ENCODE assay signal across 8 cellular contexts in genomic region chr2:240558229-240558885, GRCh38. TPM values are rescaled to one million over a fixed set of nuclear protein-coding genes. Genes with fewer than 3 reads are reported as not detected.
DNase-seq lines count a peak whose midpoint lies in the region; ATAC-seq, FAIRE-seq and TF ChIP-seq lines count a peak whose summit lies in the region.

No MANE protein-coding gene starts in this region.

- H3K27me3 Mint-ChIP-seq in astrocyte (ENCODE audit: low read depth, unreplicated experiment) = peaks cover 2% of the 10 kb centered on the region

- H3K27ac ChIP-seq in astrocyte (ENCODE audit: low read depth, low read length) = no peak overlapping the region
- no peak overlapping the region for H3K27ac ChIP-seq in lung (ENCODE audit: low read depth in 1 of 2, low read length in 1 of 2)
- H3K27ac ChIP-seq in vagina = no peak overlapping the region

- H3K27me3 ChIP-seq in astrocyte (ENCODE audit: insufficient read depth, low read length) (no peaks in the 10 kb centered on the region), lung (ENCODE audit: control insufficient read depth, insufficient read depth) (no peaks in the 10 kb centered on the region), vagina (no peaks in the 10 kb centered on the region)

- intact Hi-C loops in vagina (cut with DNase I) = no loop called here

- no peak overlapping the region for H3K9ac ChIP-seq in astrocyte (ENCODE audit: low read length)

- peak overlapping the region; percentile 48 for H3K4me3 ChIP-seq in astrocyte (ENCODE audit: insufficient read depth, low read depth, low read length)
- no peak overlapping the region for H3K4me3 ChIP-seq in lung
- H3K4me3 ChIP-seq in vagina = peak overlapping the region; percentile 55 to 56

- H3K79me2 ChIP-seq in astrocyte (ENCODE audit: insufficient read depth, low read length) = peaks cover 35% of the 10 kb centered on the region

- H3K4me3 Mint-ChIP-seq in astrocyte (ENCODE audit: unreplicated experiment) = peak overlapping the region; percentile 85

- peaks cover 23% of the 10 kb centered on the region for H4K20me1 ChIP-seq in astrocyte (ENCODE audit: insufficient read depth, low read length)

- no peak for TF ChIP-seq POLR2A in vagina (IDR thresholded peaks at IDR 0.05)

- FAIRE-seq in astrocyte (lab: Jason Lieb, UNC) = no peak

- peak overlapping the region; percentile 88 for H3K4me2 ChIP-seq in astrocyte (ENCODE audit: low read length)

- DNase-seq in stimulated activated CD4-positive, alpha-beta T cell treated with anti-CD3 and anti-CD28 coated beads, Interleukin-15, amount 100 ng/mL, for 24 hours = peak; percentile 9
- no peak for DNase-seq in stimulated activated CD4-positive, alpha-beta T cell treated with anti-CD3 and anti-CD28 coated beads, Interleukin-2, amount 100 ng/mL, for 48 hours
- DNase-seq in astrocyte (ENCODE audit: low read depth) (no peak), lung (ENCODE audit: low spot score) (peak; percentile 28), vagina (ENCODE audit: extremely low spot score in 2 of 2) (no peak), NCI-H1092 treated with DMSO at 0.1 percent for 48 hours (lab: John Stamatoyannopoulos, UW) (no peak), islet precursor cell (no peak)

- ATAC-seq in lung (ENCODE audit: insufficient read depth, low FRiP score) (no peak), GM18873 (IDR thresholded peaks at IDR 0.05; ENCODE audit: low FRiP score, unreplicated experiment) (no peak)

- H3K9me3 Mint-ChIP-seq in astrocyte (ENCODE audit: unreplicated experiment) = no peaks in the 10 kb centered on the region

- TF ChIP-seq CTCF in astrocyte (IDR thresholded peaks at IDR 0.05; ENCODE audit: insufficient read depth, low read depth, low read length) = no peak
- no peak for TF ChIP-seq CTCF in lung (IDR thresholded peaks at IDR 0.05; ENCODE audit: control extremely low read depth, extremely low read depth)
- TF ChIP-seq CTCF in vagina (IDR thresholded peaks at IDR 0.05) = no peak

- peak overlapping the region; percentile 53 for H3K27ac Mint-ChIP-seq in astrocyte (ENCODE audit: unreplicated experiment)

- peaks cover 36% of the 10 kb centered on the region for H3K4me1 ChIP-seq in astrocyte (ENCODE audit: insufficient read depth, low read length)
- H3K4me1 ChIP-seq in lung (ENCODE audit: control insufficient read depth in 2 of 2, insufficient read depth in 2 of 2, low read length in 2 of 2) = peaks cover 9 to 20% of the 10 kb centered on the region in 2 donors
- peaks cover 51% of the 10 kb centered on the region for H3K4me1 ChIP-seq in vagina

- H2AFZ ChIP-seq in astrocyte (ENCODE audit: low read depth, low read length) = peak overlapping the region; percentile 43

- 83 to 84% methylated on average over 20 of the region's 20 CpGs for WGBS in lung, 2 donors

- peaks cover 6% of the 10 kb centered on the region for H3K4me1 Mint-ChIP-seq in astrocyte (ENCODE audit: low read depth, unreplicated experiment)

- H3K36me3 ChIP-seq in astrocyte (ENCODE audit: insufficient read depth, low read length) (no peaks in the 10 kb centered on the region), lung (ENCODE audit: control insufficient read depth in 2 of 2, insufficient read depth in 2 of 2, low read length in 2 of 2) (peaks cover 0 to 8% of the 10 kb centered on the region in 2 donors), vagina (no peaks in the 10 kb centered on the region)

- peaks cover 5% of the 10 kb centered on the region for H3K36me3 Mint-ChIP-seq in astrocyte (ENCODE audit: low read depth, unreplicated experiment)

- H3K9me3 ChIP-seq in astrocyte (ENCODE audit: insufficient read depth, low read depth, low read length) (no peaks in the 10 kb centered on the region), lung (ENCODE audit: control insufficient read depth in 2 of 2, insufficient read depth in 1 of 2, low read length in 1 of 2) (no peaks in the 10 kb centered on the region), vagina (no peaks in the 10 kb centered on the region)

RNA-seq across cellular contexts. Expression of gene ANKMY1, which starts 0.6 kb away (rescaled TPM):
- 6.9 and 7.2 TPM in 2 replicates for total RNA-seq in astrocyte
- 10 to 100 TPM; 15.8 to 34.8 TPM for total RNA-seq in lung
- polyA plus RNA-seq in lung = 10 to 100 TPM in 1 of 2 donors, 1 to 10 TPM in 1; 9.3 to 13.9 TPM
- 20.6 TPM for total RNA-seq in vagina

RNA-seq across cellular contexts. Expression of gene DUSP28, which starts 1.8 kb away (rescaled TPM):
- total RNA-seq in astrocyte = 3.2 and 4.1 TPM in 2 replicates
- total RNA-seq in lung = 1 to 10 TPM; 2.8 to 7.7 TPM
- 1 to 10 TPM; 4.4 to 5.9 TPM for polyA plus RNA-seq in lung
- total RNA-seq in vagina = 5.9 TPM

RNA-seq across cellular contexts. Expression of gene RNPEPL1, which starts 9.9 kb away (rescaled TPM):
- 22.7 and 25.2 TPM in 2 replicates for total RNA-seq in astrocyte
- 10 to 100 TPM; 24.5 to 94.8 TPM for total RNA-seq in lung
- polyA plus RNA-seq in lung = 100 to 1,000 TPM in 1 of 2 donors, 10 to 100 TPM in 1; 81.6 to 235 TPM
- 65.1 TPM for total RNA-seq in vagina

RNA-seq across cellular contexts. Expression of gene CAPN10, which starts 28.2 kb away (rescaled TPM):
- total RNA-seq in astrocyte = 22.7 and 24.9 TPM in 2 replicates
- 10 to 100 TPM; 28.2 to 42.9 TPM for total RNA-seq in lung
- polyA plus RNA-seq in lung = 10 to 100 TPM; 28.3 to 38.7 TPM
- 14.2 TPM for total RNA-seq in vagina

Comparison
In these comparisons a context has a peak if more than half of its experiments do, and no peak if none do; other contexts are left out.
1. DNase-seq: peak in stimulated activated CD4-positive, alpha-beta T cell treated with anti-CD3 and anti-CD28 coated beads, Interleukin-15, amount 100 ng/mL, for 24 hours (single experiment) and lung (single experiment); none in stimulated activated CD4-positive, alpha-beta T cell treated with anti-CD3 and anti-CD28 coated beads, Interleukin-2, amount 100 ng/mL, for 48 hours (0 of 2), astrocyte (single experiment), vagina (0 of 2), NCI-H1092 treated with DMSO at 0.1 percent for 48 hours (single experiment) and islet precursor cell (single experiment).